In genomic region chr7:149181136-149181790, GRCh38 we compare ENCODE assay signal across 24 cellular contexts. TPM values are rescaled to one million over a fixed set of nuclear protein-coding genes. Genes with fewer than 3 reads are reported as not detected.
DNase-seq lines count a peak whose midpoint lies in the region; ATAC-seq and TF ChIP-seq lines count a peak whose summit lies in the region.
"Had no signal": no experiment of that assay in that cellular context is flagged by ENCODE, and none has a peak within 500 bp of the region (broad histone marks: within the 10 kb centered on the region; RNA-seq: fewer than 3 reads in every experiment).

No MANE protein-coding gene starts in this region.

- H3F3A ChIP-seq in SK-N-SH (replicated peaks; ENCODE audit: insufficient read depth), result peaks cover 13% of the 10 kb centered on the region

- H3K4me3 ChIP-seq in SK-N-SH (ENCODE audit: low read depth in 2 of 2, low read length in 1 of 2) (no peak overlapping the region), endodermal cell (ENCODE audit: low read length) (no peak overlapping the region)
- H3K4me3 ChIP-seq: ascending aorta, hepatocyte, tibial artery had no signal

- CTCF ChIA-PET in CD4-positive, alpha-beta T cell (lab: Charles Lee), result interaction anchor here (0.5 to 1.4 kb wide), 2 partner anchors 14 to 24 kb away, joined by 3 read pairs; partner anchors contain the start of gene ZNF282
- CTCF ChIA-PET in SK-N-SH (lab: Yijun Ruan, JAX), result interaction anchor here (0.6 to 5.3 kb wide), 3 partner anchors 15 to 59 kb away, joined by 3 to 28 read pairs (median 3); partner anchors contain the start of genes ZNF282 and ZNF398

- H3K9ac ChIP-seq in SK-N-SH, result no peak overlapping the region
- no peak overlapping the region for H3K9ac ChIP-seq in endodermal cell (ENCODE audit: extremely low read depth, low read length, poor library complexity, severe bottlenecking)

- no peak for TF ChIP-seq RAD21 in SK-N-SH (IDR thresholded peaks at IDR 0.05; ENCODE audit: low read length)

- no peaks in the 10 kb centered on the region for H3K27me3 Mint-ChIP-seq in CD4-positive, alpha-beta T cell
- H3K27me3 Mint-ChIP-seq in memory B cell, result no peaks in the 10 kb centered on the region
- H3K27me3 Mint-ChIP-seq in endodermal cell (ENCODE audit: insufficient read depth), result no peaks in the 10 kb centered on the region
- H3K27me3 Mint-ChIP-seq: activated CD4-positive, alpha-beta T cell treated with anti-CD3 and anti-CD28 coated beads, Interleukin-2, amount 10 ng/mL, durations not matched to agents 7 days and 5 days; CD4-positive, CD25-positive, alpha-beta regulatory T cell; stimulated activated naive CD8-positive, alpha-beta T cell treated with anti-CD3 and anti-CD28 coated beads, Interleukin-15, amount 100 ng/mL, for 72 hours had no signal

- no peak overlapping the region for H3K4me3 Mint-ChIP-seq in CD4-positive, alpha-beta T cell
- H3K4me3 Mint-ChIP-seq in memory B cell (no peak overlapping the region), endodermal cell (no peak overlapping the region)
- H3K4me3 Mint-ChIP-seq: activated CD4-positive, alpha-beta T cell treated with anti-CD3 and anti-CD28 coated beads, Interleukin-2, amount 10 ng/mL, durations not matched to agents 7 days and 5 days; activated naive CD4-positive, alpha-beta T cell treated with anti-CD3 and anti-CD28 coated beads for 36 hours; CD4-positive, CD25-positive, alpha-beta regulatory T cell; immature natural killer cell; stimulated activated naive CD8-positive, alpha-beta T cell treated with anti-CD3 and anti-CD28 coated beads, Interleukin-15, amount 100 ng/mL, for 72 hours had no signal

- H3K9me3 ChIP-seq in CD4-positive, alpha-beta T cell (ENCODE audit: control insufficient read depth, low read length), result no peaks in the 10 kb centered on the region
- H3K9me3 ChIP-seq in SK-N-SH (no peaks in the 10 kb centered on the region), endodermal cell (ENCODE audit: control insufficient read depth, low read length) (no peaks in the 10 kb centered on the region)
- H3K9me3 ChIP-seq: ascending aorta, tibial artery had no signal

- intact Hi-C loops in CD4-positive, alpha-beta T cell (cut with DNase I, micrococcal nuclease), result no loop called here

- H3K9me2 ChIP-seq in SK-N-SH, result no peaks in the 10 kb centered on the region

- no peak for ATAC-seq in CD4-positive, alpha-beta T cell (ENCODE audit: poor library complexity)
- ATAC-seq in memory B cell (ENCODE audit: low read depth) (no peak), GM18861 (IDR thresholded peaks at IDR 0.05; ENCODE audit: unreplicated experiment) (no peak)
- ATAC-seq: HCT116; Panc1; stimulated activated naive CD8-positive, alpha-beta T cell treated with anti-CD3 and anti-CD28 coated beads, Interleukin-15, amount 100 ng/mL, for 72 hours had no signal

- H3K27ac ChIP-seq in CD4-positive, alpha-beta T cell (ENCODE audit: low read depth, low read length), result no peak overlapping the region
- peak overlapping the region; percentile 17 to 68; a peak in 2 of 4 replicates for H3K27ac ChIP-seq in SK-N-SH (ENCODE audit: low read depth in 2 of 2, low read length in 1 of 2)
- H3K27ac ChIP-seq in endodermal cell (ENCODE audit: low read depth, low read length), result no peak overlapping the region
- H3K27ac ChIP-seq: ascending aorta, hepatocyte, tibial artery, VCaP had no signal

- no peak overlapping the region for H2AFZ ChIP-seq in SK-N-SH (ENCODE audit: low read depth)
- H2AFZ ChIP-seq: hepatocyte had no signal

- H3K36me3 ChIP-seq in SK-N-SH (replicated peaks in 1 of 2; ENCODE audit: control insufficient read depth in 1 of 2, insufficient read depth in 2 of 2, low read length in 1 of 2) (peaks cover 51 to 57% of the 10 kb centered on the region in 2 experiments), endodermal cell (ENCODE audit: control insufficient read depth, insufficient read depth, low read length) (peaks cover 53% of the 10 kb centered on the region)

- H3K4me2 ChIP-seq in SK-N-SH, result peak overlapping the region; percentile 21; the same call in 1 of the 2 replicates
- H3K4me2 ChIP-seq: hepatocyte had no signal

- POLR2A ChIA-PET in CD4-positive, alpha-beta T cell (lab: Charles Lee), result interaction anchor here (1.8 kb wide), 1 partner anchor 14 kb away, joined by 4 read pairs; the partner anchor contains the start of gene ZNF282
- POLR2A ChIA-PET in SK-N-SH (lab: Yijun Ruan, JAX), result interaction anchor here (0.8 kb wide), 1 partner anchor 14 kb away, joined by 3 read pairs; the partner anchor contains the start of gene ZNF282

- peak overlapping the region; percentile 56 for H3K27ac Mint-ChIP-seq in CD4-positive, alpha-beta T cell
- H3K27ac Mint-ChIP-seq in memory B cell (peak overlapping the region; percentile 38), endodermal cell (no peak overlapping the region)
- H3K27ac Mint-ChIP-seq: activated CD4-positive, alpha-beta T cell treated with anti-CD3 and anti-CD28 coated beads, Interleukin-2, amount 10 ng/mL, durations not matched to agents 7 days and 5 days; stimulated activated naive CD8-positive, alpha-beta T cell treated with anti-CD3 and anti-CD28 coated beads, Interleukin-15, amount 100 ng/mL, for 72 hours had no signal

- no peak for TF ChIP-seq CTCF in CD4-positive, alpha-beta T cell (IDR thresholded peaks at IDR 0.05)
- TF ChIP-seq CTCF in SK-N-SH (IDR thresholded peaks at IDR 0.05), result no peak
- no peak for TF ChIP-seq CTCF in endodermal cell (conservative IDR thresholded peaks at IDR 0.05)

- H3K9me3 Mint-ChIP-seq in CD4-positive, alpha-beta T cell, result no peaks in the 10 kb centered on the region
- H3K9me3 Mint-ChIP-seq in memory B cell (no peaks in the 10 kb centered on the region), endodermal cell (no peaks in the 10 kb centered on the region)
- H3K9me3 Mint-ChIP-seq: activated CD4-positive, alpha-beta T cell treated with anti-CD3 and anti-CD28 coated beads, Interleukin-2, amount 10 ng/mL, durations not matched to agents 7 days and 5 days; activated naive CD4-positive, alpha-beta T cell treated with anti-CD3 and anti-CD28 coated beads for 36 hours; CD4-positive, CD25-positive, alpha-beta regulatory T cell; immature natural killer cell; stimulated activated naive CD8-positive, alpha-beta T cell treated with anti-CD3 and anti-CD28 coated beads, Interleukin-15, amount 100 ng/mL, for 72 hours had no signal

- peaks cover 51% of the 10 kb centered on the region for H3K36me3 Mint-ChIP-seq in CD4-positive, alpha-beta T cell (ENCODE audit: low read depth)
- peaks cover 21% of the 10 kb centered on the region for H3K36me3 Mint-ChIP-seq in memory B cell
- H3K36me3 Mint-ChIP-seq in endodermal cell (ENCODE audit: low read depth), result peaks cover 46% of the 10 kb centered on the region

- 0 out of 2 replicates have a peak, but pooled peaks cover 4% of the 10 kb centered on the region for H4K20me1 ChIP-seq in SK-N-SH (ENCODE audit: insufficient read depth)

- no peak for TF ChIP-seq EP300 in SK-N-SH (IDR thresholded peaks at IDR 0.05; ENCODE audit: borderline replicate concordance in 1 of 2, low read depth in 1 of 2, low read length in 1 of 2)

- H3K27me3 ChIP-seq in CD4-positive, alpha-beta T cell (ENCODE audit: control insufficient read depth, insufficient read depth, low read length), result no peaks in the 10 kb centered on the region
- H3K27me3 ChIP-seq in SK-N-SH (ENCODE audit: insufficient read depth) (no peaks in the 10 kb centered on the region), endodermal cell (ENCODE audit: control insufficient read depth, insufficient read depth, low read length, poor library complexity, severe bottlenecking) (no peaks in the 10 kb centered on the region)
- H3K27me3 ChIP-seq: ascending aorta, hepatocyte, tibial artery had no signal

- H3K4me1 ChIP-seq in SK-N-SH (ENCODE audit: control insufficient read depth in 1 of 2, insufficient read depth in 2 of 2, low read depth in 1 of 2, low read length in 1 of 2) (no peaks in the 10 kb centered on the region; a peak in 2 of 4 replicates), endodermal cell (ENCODE audit: control insufficient read depth, insufficient read depth, low read length) (no peaks in the 10 kb centered on the region)
- H3K4me1 ChIP-seq: ascending aorta had no signal

- H3K4me1 Mint-ChIP-seq in CD4-positive, alpha-beta T cell (ENCODE audit: low read depth), result no peaks in the 10 kb centered on the region
- H3K4me1 Mint-ChIP-seq in memory B cell (no peaks in the 10 kb centered on the region), endodermal cell (peaks cover 2% of the 10 kb centered on the region)
- H3K4me1 Mint-ChIP-seq: immature natural killer cell; stimulated activated naive CD8-positive, alpha-beta T cell treated with anti-CD3 and anti-CD28 coated beads, Interleukin-15, amount 100 ng/mL, for 72 hours had no signal

- no peak for DNase-seq in CD4-positive, alpha-beta T cell
- DNase-seq in SK-N-SH (no peak), dedifferentiated amniotic fluid mesenchymal stem cell (ENCODE audit: extremely low spot score) (peak; percentile 34), memory B cell (ENCODE audit: low spot score in 2 of 2) (no peak), endodermal cell (no peak), cerebellar nuclear complex (lab: John Stamatoyannopoulos, UW) (no peak), SHP77 (lab: John Stamatoyannopoulos, UW) (no peak)
- DNase-seq: activated CD4-positive, alpha-beta T cell treated with anti-CD3 and anti-CD28 coated beads, Interleukin-2, amount 10 ng/mL, durations not matched to agents 7 days and 5 days; activated naive CD4-positive, alpha-beta T cell treated with anti-CD3 and anti-CD28 coated beads for 36 hours; CD4-positive, CD25-positive, alpha-beta regulatory T cell; GDM1; immature natural killer cell; KBM-7; NCI-H1436; NCI-H510A; stimulated activated CD4-positive, alpha-beta T cell treated with anti-CD3 and anti-CD28 coated beads, Interleukin-4, amount 100 ng/mL, for 4 hours; stimulated activated naive CD8-positive, alpha-beta T cell treated with anti-CD3 and anti-CD28 coated beads, Interleukin-15, amount 100 ng/mL, for 72 hours; tibial artery had no signal

- H3K79me2 ChIP-seq in SK-N-SH (ENCODE audit: insufficient read depth), result no peaks in the 10 kb centered on the region
- H3K79me2 ChIP-seq: hepatocyte had no signal

RNA-seq across cellular contexts. Expression of gene ZNF282, which starts 14.1 kb away (rescaled TPM):
- total RNA-seq in CD4-positive, alpha-beta T cell, result 10 to 100 TPM; 13.3 to 15.6 TPM
- polyA plus RNA-seq in SK-N-SH (2012; rRNA removed), result 15.0 and 17.9 TPM in 2 replicates
- polyA plus RNA-seq in SK-N-SH (2012; cell fraction: cytosol; rRNA removed), result 7.0 and 10.8 TPM in 2 replicates
- polyA plus RNA-seq in SK-N-SH (2012; cell fraction: nucleus; rRNA removed), result 32.3 and 36.8 TPM in 2 replicates
- total RNA-seq in endodermal cell, result 10 to 100 TPM; 28.8 to 29.8 TPM
- polyA plus RNA-seq in endodermal cell (2013, experiment 1 of 2), result 21.3 TPM
- 19.3 TPM for polyA plus RNA-seq in endodermal cell (2013, experiment 2 of 2)

RNA-seq across cellular contexts. Expression of gene ZNF398, which starts 34.0 kb away (rescaled TPM):
- 10 to 100 TPM; 14.0 to 15.0 TPM for total RNA-seq in CD4-positive, alpha-beta T cell
- polyA plus RNA-seq in SK-N-SH (2012; rRNA removed), result 4.5 and 4.7 TPM in 2 replicates
- 2.8 and 3.6 TPM in 2 replicates for polyA plus RNA-seq in SK-N-SH (2012; cell fraction: cytosol; rRNA removed)
- polyA plus RNA-seq in SK-N-SH (2012; cell fraction: nucleus; rRNA removed), result 6.3 and 6.6 TPM in 2 replicates
- total RNA-seq in endodermal cell, result 10 to 100 TPM; 13.4 to 21.2 TPM
- polyA plus RNA-seq in endodermal cell (2013, experiment 1 of 2), result 10.3 TPM
- 8.2 TPM for polyA plus RNA-seq in endodermal cell (2013, experiment 2 of 2)

RNA-seq across cellular contexts. Expression of gene ZNF425, which starts 55.1 kb away (rescaled TPM):
- under 1 TPM; 0.22 to 0.39 TPM for total RNA-seq in CD4-positive, alpha-beta T cell
- 1.4 and 1.6 TPM in 2 replicates for polyA plus RNA-seq in SK-N-SH (2012; rRNA removed)
- polyA plus RNA-seq in SK-N-SH (2012; cell fraction: cytosol; rRNA removed), result 1.4 and 1.5 TPM in 2 replicates
- polyA plus RNA-seq in SK-N-SH (2012; cell fraction: nucleus; rRNA removed), result 1.9 TPM in 2 replicates
- 1 to 10 TPM; 2.1 to 2.7 TPM for total RNA-seq in endodermal cell
- polyA plus RNA-seq in endodermal cell (2013, experiment 1 of 2), result 2.8 TPM
- 2.7 TPM for polyA plus RNA-seq in endodermal cell (2013, experiment 2 of 2)
- total RNA-seq: ascending aorta had no signal

RNA-seq across cellular contexts. Expression of gene ZNF212, which starts 58.2 kb away (rescaled TPM):
- 10 to 100 TPM; 12.1 to 13.2 TPM for total RNA-seq in CD4-positive, alpha-beta T cell
- polyA plus RNA-seq in SK-N-SH (2012; rRNA removed), result 9.3 and 11.5 TPM in 2 replicates
- 5.7 and 7.0 TPM in 2 replicates for polyA plus RNA-seq in SK-N-SH (2012; cell fraction: cytosol; rRNA removed)
- 41.8 and 45.0 TPM in 2 replicates for polyA plus RNA-seq in SK-N-SH (2012; cell fraction: nucleus; rRNA removed)
- 10 to 100 TPM; 15.8 to 17.6 TPM for total RNA-seq in endodermal cell
- 12.5 TPM for polyA plus RNA-seq in endodermal cell (2013, experiment 1 of 2)
- 12.9 TPM for polyA plus RNA-seq in endodermal cell (2013, experiment 2 of 2)

Comparison
In these comparisons a context has a peak if more than half of its experiments do, and no peak if none do; other contexts are left out.
1. H3K27ac ChIP-seq: peak in SK-N-SH (2 of 2); none in CD4-positive, alpha-beta T cell (single experiment) and endodermal cell (single experiment).